ENCODE assay signal across 17 cellular contexts in genomic region chr13:66528139-66528538, GRCh38.
"Had no signal": no experiment of that assay in that cellular context is flagged by ENCODE, and none has a peak within 500 bp of the region (broad histone marks: within the 10 kb centered on the region; RNA-seq: fewer than 3 reads in every experiment).

No MANE protein-coding gene starts in this region.

- H3K27me3 Mint-ChIP-seq: activated T-cell treated with anti-CD3 and anti-CD28 coated beads, Interleukin-2, amount 50 U/mL, for 24 hours; naive thymus-derived CD4-positive, alpha-beta T cell; stimulated activated memory B cell treated with anti-CD40 and anti-IgM and Interleukin-4, amounts not matched to agents 10 μg/mL and 1 μg/mL and 100 μg/mL, for 72 hours had no signal

- DNase-seq: activated CD4-positive, alpha-beta T cell treated with anti-CD3 and anti-CD28 coated beads, Interleukin-2, amount 50 U/mL, for 4 hours; activated CD4-positive, CD25-positive, alpha-beta regulatory T cell treated with anti-CD3 and anti-CD28 coated beads, Interleukin-2, amount 50 U/mL, for 72 hours; activated effector memory CD4-positive, alpha-beta T cell treated with anti-CD3 and anti-CD28 coated beads, Interleukin-2, amount 50 U/mL, for 16 hours; activated T-cell treated with anti-CD3 and anti-CD28 coated beads, Interleukin-2, amount 50 U/mL, for 24 hours; brain microvascular endothelial cell; effector memory CD4-positive, alpha-beta T cell; left cardiac atrium; naive thymus-derived CD4-positive, alpha-beta T cell; nucleus accumbens; spleen; stimulated activated CD4-positive, alpha-beta T cell treated with anti-CD3 and anti-CD28 coated beads, Interleukin-1b, Interleukin-23, amount 100 ng/mL, for 48 hours; tibial artery had no signal

- H3K36me3 Mint-ChIP-seq: naive thymus-derived CD4-positive, alpha-beta T cell; stimulated activated memory B cell treated with anti-CD40 and anti-IgM and Interleukin-4, amounts not matched to agents 10 μg/mL and 1 μg/mL and 100 μg/mL, for 72 hours had no signal

- H3K4me1 Mint-ChIP-seq: naive thymus-derived CD4-positive, alpha-beta T cell; stimulated activated memory B cell treated with anti-CD40 and anti-IgM and Interleukin-4, amounts not matched to agents 10 μg/mL and 1 μg/mL and 100 μg/mL, for 72 hours had no signal

- H3K27ac Mint-ChIP-seq: activated naive CD4-positive, alpha-beta T cell treated with anti-CD3 and anti-CD28 coated beads, Interleukin-2, amount 50 U/mL, for 72 hours; activated T-cell treated with anti-CD3 and anti-CD28 coated beads, Interleukin-2, amount 50 U/mL, for 24 hours; naive thymus-derived CD4-positive, alpha-beta T cell; stimulated activated memory B cell treated with anti-CD40 and anti-IgM and Interleukin-4, amounts not matched to agents 10 μg/mL and 1 μg/mL and 100 μg/mL, for 72 hours; T-helper 2 cell treated with Interferon-gamma antibody and Interleukin-4, amounts not matched to agents 5 μg/mL and 100 μg/mL, for 36 hours had no signal

- H3K4me3 ChIP-seq: lung, spleen, tibial artery had no signal

- H3K36me3 ChIP-seq: brain microvascular endothelial cell, spleen, tibial artery had no signal

- H3K27ac ChIP-seq: brain microvascular endothelial cell, spleen, tibial artery had no signal

- ATAC-seq: activated naive CD4-positive, alpha-beta T cell treated with anti-CD3 and anti-CD28 coated beads, Interleukin-2, amount 50 U/mL, for 72 hours; left cardiac atrium; naive thymus-derived CD4-positive, alpha-beta T cell; sciatic nerve; stimulated activated memory B cell treated with anti-CD40 and anti-IgM and Interleukin-4, amounts not matched to agents 10 μg/mL and 1 μg/mL and 100 μg/mL, for 72 hours had no signal

- H3K27me3 ChIP-seq: brain microvascular endothelial cell, spleen, tibial artery had no signal

- H3K9me3 Mint-ChIP-seq: activated T-cell treated with anti-CD3 and anti-CD28 coated beads, Interleukin-2, amount 50 U/mL, for 24 hours; T-helper 2 cell treated with Interferon-gamma antibody and Interleukin-4, amounts not matched to agents 5 μg/mL and 100 μg/mL, for 36 hours had no signal

- H3K4me1 ChIP-seq: spleen, tibial artery had no signal

- H3K9me3 ChIP-seq: spleen, tibial artery had no signal

- H3K4me3 Mint-ChIP-seq: activated T-cell treated with anti-CD3 and anti-CD28 coated beads, Interleukin-2, amount 50 U/mL, for 24 hours; naive thymus-derived CD4-positive, alpha-beta T cell; stimulated activated memory B cell treated with anti-CD40 and anti-IgM and Interleukin-4, amounts not matched to agents 10 μg/mL and 1 μg/mL and 100 μg/mL, for 72 hours; T-helper 2 cell treated with Interferon-gamma antibody and Interleukin-4, amounts not matched to agents 5 μg/mL and 100 μg/mL, for 36 hours had no signal
